ENCODE assay signal across 9 cellular contexts in genomic region chr13:109780880-109781383, GRCh38. TPM values are rescaled to one million over a fixed set of nuclear protein-coding genes. Genes with fewer than 3 reads are reported as not detected.
DNase-seq lines count a peak whose midpoint lies in the region; ATAC-seq and TF ChIP-seq lines count a peak whose summit lies in the region.
"Had no signal": no experiment of that assay in that cellular context is flagged by ENCODE, and none has a peak within 500 bp of the region (broad histone marks: within the 10 kb centered on the region; RNA-seq: fewer than 3 reads in every experiment).

No MANE protein-coding gene starts in this region.

- no peaks in the 10 kb centered on the region for H3K9me3 Mint-ChIP-seq in stimulated activated memory B cell treated with anti-CD40 and anti-IgM and Interleukin-4, amounts not matched to agents 10 μg/mL and 1 μg/mL and 100 μg/mL, for 72 hours

- H3K36me3 ChIP-seq in HEK293 (ENCODE audit: control insufficient read depth in 2 of 2, insufficient read depth in 1 of 2, low read length in 2 of 2) = peaks cover 0 to 51% of the 10 kb centered on the region in 2 experiments; a peak in 1 of 3 replicates
- no peaks in the 10 kb centered on the region for H3K36me3 ChIP-seq in iPS-15b (ENCODE audit: control insufficient read depth, insufficient read depth, low read length)
- no peaks in the 10 kb centered on the region for H3K36me3 ChIP-seq in smooth muscle cell (ENCODE audit: low read depth)

- POLR2A ChIA-PET in HEK293 (lab: Yijun Ruan, JAX) = no interaction called here

- H3K4me1 ChIP-seq in HEK293 (ENCODE audit: control insufficient read depth, insufficient read depth, low read length) = peaks cover 26% of the 10 kb centered on the region
- peaks cover 17% of the 10 kb centered on the region for H3K4me1 ChIP-seq in iPS-15b (ENCODE audit: control insufficient read depth, insufficient read depth, low read length)
- peaks cover 16% of the 10 kb centered on the region for H3K4me1 ChIP-seq in smooth muscle cell (ENCODE audit: low read depth)

- H3K79me2 ChIP-seq in smooth muscle cell (ENCODE audit: low read depth) = peaks cover 4% of the 10 kb centered on the region

- H4K20me1 ChIP-seq in smooth muscle cell (ENCODE audit: low read depth) = peaks cover 8% of the 10 kb centered on the region

- no peak overlapping the region for H2AFZ ChIP-seq in smooth muscle cell (ENCODE audit: low read depth)

- DNase-seq in T-helper 17 cell (no peak), smooth muscle cell (lab: John Stamatoyannopoulos, UW; ENCODE audit: unreplicated experiment) (no peak), GM19238 (ENCODE audit: insufficient read length, low spot score) (no peak)
- DNase-seq in activated T-cell treated with anti-CD3 and anti-CD28 coated beads, Interleukin-2, amount 50 U/mL, for 48 hours = no peak
- DNase-seq: cortex of kidney, T-helper 1 cell had no signal

- H3K4me2 ChIP-seq in smooth muscle cell = peak overlapping the region; percentile 48

- TF ChIP-seq CTCF in HEK293 (tag by site-specific recombination; IDR thresholded peaks at IDR 0.05) (no peak), smooth muscle cell (IDR thresholded peaks at IDR 0.05; ENCODE audit: borderline replicate concordance, insufficient read depth, poor library complexity, severe bottlenecking) (no peak)

- WGBS in smooth muscle cell (ENCODE audit: low lambda C conversion rate) = 84% methylated on average over 10 of the region's 10 CpGs

- H3K27ac ChIP-seq in HEK293 (ENCODE audit: extremely low read depth, low read depth, low read length) = no peak overlapping the region
- H3K27ac ChIP-seq in smooth muscle cell (ENCODE audit: low read depth) = no peak overlapping the region

- no peaks in the 10 kb centered on the region for H3K9me3 ChIP-seq in HEK293 (ENCODE audit: control insufficient read depth, insufficient read depth, low read depth, low read length)
- no peaks in the 10 kb centered on the region for H3K9me3 ChIP-seq in T-helper 17 cell (ENCODE audit: control insufficient read depth, low read length, poor library complexity, severe bottlenecking)
- no peaks in the 10 kb centered on the region for H3K9me3 ChIP-seq in iPS-15b (ENCODE audit: control insufficient read depth, insufficient read depth, low read length)
- H3K9me3 ChIP-seq in smooth muscle cell (replicated peaks; ENCODE audit: low read depth) = no peaks in the 10 kb centered on the region

- H3K27ac Mint-ChIP-seq in T-helper 17 cell = peak overlapping the region; percentile 82
- no peak overlapping the region for H3K27ac Mint-ChIP-seq in stimulated activated memory B cell treated with anti-CD40 and anti-IgM and Interleukin-4, amounts not matched to agents 10 μg/mL and 1 μg/mL and 100 μg/mL, for 72 hours

- CTCF ChIA-PET in HEK293 (lab: Yijun Ruan, JAX) = interaction anchor here (0.7 to 0.8 kb wide), 2 partner anchors 23 to 332 kb away, joined by 3 to 4 read pairs; no protein-coding TSS in a partner anchor

- H3K4me3 Mint-ChIP-seq in T-helper 17 cell = peak overlapping the region; percentile 85
- H3K4me3 Mint-ChIP-seq in stimulated activated memory B cell treated with anti-CD40 and anti-IgM and Interleukin-4, amounts not matched to agents 10 μg/mL and 1 μg/mL and 100 μg/mL, for 72 hours = no peak overlapping the region

- peak overlapping the region; percentile 66 for H3K4me3 ChIP-seq in HEK293 (ENCODE audit: low read depth, low read length)
- peak overlapping the region; percentile 4 for H3K4me3 ChIP-seq in iPS-15b (ENCODE audit: low read depth, low read length)
- H3K4me3 ChIP-seq in smooth muscle cell = peak overlapping the region; percentile 34

- H3K9ac ChIP-seq in iPS-15b (ENCODE audit: low read depth, low read length) = no peak overlapping the region
- H3K9ac ChIP-seq in smooth muscle cell (ENCODE audit: low read depth) = no peak overlapping the region

- H3K27me3 ChIP-seq in iPS-15b (ENCODE audit: control insufficient read depth, insufficient read depth, low read length) (no peaks in the 10 kb centered on the region), smooth muscle cell (ENCODE audit: low read depth) (peaks cover 12% of the 10 kb centered on the region)

- H3K36me3 Mint-ChIP-seq in T-helper 17 cell (ENCODE audit: low read depth) = no peaks in the 10 kb centered on the region
- peaks cover 7% of the 10 kb centered on the region for H3K36me3 Mint-ChIP-seq in stimulated activated memory B cell treated with anti-CD40 and anti-IgM and Interleukin-4, amounts not matched to agents 10 μg/mL and 1 μg/mL and 100 μg/mL, for 72 hours

- peaks cover 45% of the 10 kb centered on the region for H3K4me1 Mint-ChIP-seq in T-helper 17 cell
- H3K4me1 Mint-ChIP-seq in stimulated activated memory B cell treated with anti-CD40 and anti-IgM and Interleukin-4, amounts not matched to agents 10 μg/mL and 1 μg/mL and 100 μg/mL, for 72 hours = peaks cover 22% of the 10 kb centered on the region

- H3K27me3 Mint-ChIP-seq in T-helper 17 cell = no peaks in the 10 kb centered on the region
- no peaks in the 10 kb centered on the region for H3K27me3 Mint-ChIP-seq in stimulated activated memory B cell treated with anti-CD40 and anti-IgM and Interleukin-4, amounts not matched to agents 10 μg/mL and 1 μg/mL and 100 μg/mL, for 72 hours

- H3F3A ChIP-seq in smooth muscle cell (ENCODE audit: low read depth) = no peaks in the 10 kb centered on the region

- ATAC-seq in T-helper 17 cell = no peak
- ATAC-seq in stimulated activated memory B cell treated with anti-CD40 and anti-IgM and Interleukin-4, amounts not matched to agents 10 μg/mL and 1 μg/mL and 100 μg/mL, for 72 hours = no peak

TF ChIP-seq in HEK293, 187 proteins besides CTCF, POLR2A, EP300 and RAD21:
- TF ChIP-seq OSR2 (tag by site-specific recombination; IDR thresholded peaks at IDR 0.05) (no peak), ZBTB1 (tag by site-specific recombination; IDR thresholded peaks at IDR 0.05) (no peak), ZNF416 (tag by site-specific recombination; IDR thresholded peaks at IDR 0.05) (no peak), ZNF830 (tag by site-specific recombination; IDR thresholded peaks at IDR 0.05; ENCODE audit: low read depth) (no peak), SCRT2 (tag by site-specific recombination; IDR thresholded peaks at IDR 0.05) (peak; percentile 62), EGR2 (tag by site-specific recombination; IDR thresholded peaks at IDR 0.05; ENCODE audit: low read depth) (no peak), ZNF426 (tag by site-specific recombination; IDR thresholded peaks at IDR 0.05) (no peak), ZNF341 (tag by site-specific recombination; IDR thresholded peaks at IDR 0.05; ENCODE audit: low read depth) (no peak)
- TF ChIP-seq, protein P1, sequence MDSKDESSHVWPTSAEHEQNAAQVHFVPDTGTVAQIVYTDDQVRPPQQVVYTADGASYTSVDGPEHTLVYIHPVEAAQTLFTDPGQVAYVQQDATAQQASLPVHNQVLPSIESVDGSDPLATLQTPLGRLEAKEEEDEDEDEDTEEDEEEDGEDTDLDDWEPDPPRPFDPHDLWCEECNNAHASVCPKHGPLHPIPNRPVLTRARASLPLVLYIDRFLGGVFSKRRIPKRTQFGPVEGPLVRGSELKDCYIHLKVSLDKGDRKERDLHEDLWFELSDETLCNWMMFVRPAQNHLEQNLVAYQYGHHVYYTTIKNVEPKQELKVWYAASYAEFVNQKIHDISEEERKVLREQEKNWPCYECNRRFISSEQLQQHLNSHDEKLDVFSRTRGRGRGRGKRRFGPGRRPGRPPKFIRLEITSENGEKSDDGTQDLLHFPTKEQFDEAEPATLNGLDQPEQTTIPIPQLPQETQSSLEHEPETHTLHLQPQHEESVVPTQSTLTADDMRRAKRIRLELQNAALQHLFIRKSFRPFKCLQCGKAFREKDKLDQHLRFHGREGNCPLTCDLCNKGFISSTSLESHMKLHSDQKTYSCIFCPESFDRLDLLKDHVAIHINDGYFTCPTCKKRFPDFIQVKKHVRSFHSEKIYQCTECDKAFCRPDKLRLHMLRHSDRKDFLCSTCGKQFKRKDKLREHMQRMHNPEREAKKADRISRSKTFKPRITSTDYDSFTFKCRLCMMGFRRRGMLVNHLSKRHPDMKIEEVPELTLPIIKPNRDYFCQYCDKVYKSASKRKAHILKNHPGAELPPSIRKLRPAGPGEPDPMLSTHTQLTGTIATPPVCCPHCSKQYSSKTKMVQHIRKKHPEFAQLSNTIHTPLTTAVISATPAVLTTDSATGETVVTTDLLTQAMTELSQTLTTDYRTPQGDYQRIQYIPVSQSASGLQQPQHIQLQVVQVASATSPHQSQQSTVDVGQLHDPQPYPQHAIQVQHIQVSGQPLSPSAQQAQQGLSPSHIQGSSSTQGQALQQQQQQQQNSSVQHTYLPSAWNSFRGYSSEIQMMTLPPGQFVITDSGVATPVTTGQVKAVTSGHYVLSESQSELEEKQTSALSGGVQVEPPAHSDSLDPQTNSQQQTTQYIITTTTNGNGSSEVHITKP (tag by site-specific recombination; IDR thresholded peaks at IDR 0.05) = no peak

RNA-seq across cellular contexts. Expression of gene IRS2, which starts 5.5 kb away (rescaled TPM):
- total RNA-seq in T-helper 17 cell (100 to 1,000 TPM in 1 of 2 donors, 10 to 100 TPM in 1; 90.1 to 101 TPM), smooth muscle cell (0.72 and 0.90 TPM in 2 replicates)
- polyA plus RNA-seq in smooth muscle cell = 1.2 and 1.7 TPM in 2 replicates

Comparison
In these comparisons a context has a peak if more than half of its experiments do, and no peak if none do; other contexts are left out.
1. H3K4me3 ChIP-seq: peak in every context shown above with its lines; median percentile 66 in HEK293; 34 in smooth muscle cell; 4 in iPS-15b.
2. RNA of gene IRS2, which starts 5.5 kb away (total RNA-seq): 90.1 to 101 TPM in T-helper 17 cell; 0.72 to 0.90 TPM in smooth muscle cell; every median in the first group is over 10 times any median in the second.